ENCODE assay signal across 1 cellular context in the genomic region with DNA sequence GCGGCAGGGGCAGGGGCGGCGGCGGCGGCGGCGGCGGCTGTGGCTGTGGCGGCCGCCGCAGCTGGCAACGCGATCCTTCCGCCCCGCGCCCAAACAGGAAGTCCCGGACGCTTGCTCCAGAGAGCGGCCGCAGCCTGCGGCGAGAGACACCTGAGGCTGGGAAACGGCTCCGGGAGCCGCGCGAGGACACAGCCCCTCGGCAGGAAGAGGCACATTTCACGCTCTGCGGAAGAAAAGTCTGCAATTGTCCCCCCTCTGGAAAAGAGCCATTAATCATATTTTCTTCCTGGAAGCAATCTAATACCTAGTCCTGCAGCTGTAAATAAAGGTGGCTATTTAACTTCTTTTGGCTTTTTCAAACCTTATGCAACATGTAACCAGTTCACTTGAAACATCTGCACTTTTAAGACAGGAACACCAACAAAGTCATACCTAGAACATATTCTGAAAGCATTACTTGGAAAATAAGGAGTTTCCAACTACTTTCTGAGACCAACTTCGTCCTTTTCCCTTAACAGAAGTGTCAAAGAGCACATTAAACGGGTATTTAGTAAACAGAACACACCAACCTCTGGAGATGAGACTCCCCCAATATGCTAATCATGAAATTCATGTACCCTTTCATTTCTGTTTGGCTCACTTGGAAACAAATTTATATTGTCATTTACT.
TF ChIP-seq lines count a peak whose summit lies in the region.

No MANE protein-coding gene starts in this region.

TF ChIP-seq in HepG2, 621 proteins besides CTCF, POLR2A, EP300 and RAD21 (continued from another document and continues in another):
- TF ChIP-seq KIAA2018 (CRISPR knock-in tag; IDR thresholded peaks at IDR 0.05; ENCODE audit: borderline replicate concordance), result no peak
- 0 out of 2 replicates have a peak, but pooled peaks have one; percentile 3 for TF ChIP-seq FOXA3 (CRISPR knock-in tag; IDR thresholded peaks at IDR 0.05)
- peak; percentile 84 for TF ChIP-seq POLR2G (IDR thresholded peaks at IDR 0.05; ENCODE audit: low read depth, low read length)
- TF ChIP-seq ZNF577 (CRISPR knock-in tag; IDR thresholded peaks at IDR 0.05; ENCODE audit: borderline replicate concordance, low read depth), result no peak
- TF ChIP-seq, protein P1, sequence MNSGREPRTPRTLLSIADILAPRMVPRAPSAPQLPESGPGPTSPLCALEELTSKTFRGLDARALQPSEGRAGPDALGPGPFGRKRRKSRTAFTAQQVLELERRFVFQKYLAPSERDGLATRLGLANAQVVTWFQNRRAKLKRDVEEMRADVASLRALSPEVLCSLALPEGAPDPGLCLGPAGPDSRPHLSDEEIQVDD (CRISPR knock-in tag; IDR thresholded peaks at IDR 0.05; ENCODE audit: borderline replicate concordance), result no peak
- TF ChIP-seq LCORL (IDR thresholded peaks at IDR 0.05), result no peak
- peak; percentile 14 for TF ChIP-seq LCORL (CRISPR knock-in tag; IDR thresholded peaks at IDR 0.05)
- TF ChIP-seq ASH2L (IDR thresholded peaks at IDR 0.05; ENCODE audit: insufficient read length, low read depth, low read length), result peak; percentile 11
- no peak for TF ChIP-seq MEIS2 (CRISPR knock-in tag; IDR thresholded peaks at IDR 0.05)
- TF ChIP-seq, protein P2, sequence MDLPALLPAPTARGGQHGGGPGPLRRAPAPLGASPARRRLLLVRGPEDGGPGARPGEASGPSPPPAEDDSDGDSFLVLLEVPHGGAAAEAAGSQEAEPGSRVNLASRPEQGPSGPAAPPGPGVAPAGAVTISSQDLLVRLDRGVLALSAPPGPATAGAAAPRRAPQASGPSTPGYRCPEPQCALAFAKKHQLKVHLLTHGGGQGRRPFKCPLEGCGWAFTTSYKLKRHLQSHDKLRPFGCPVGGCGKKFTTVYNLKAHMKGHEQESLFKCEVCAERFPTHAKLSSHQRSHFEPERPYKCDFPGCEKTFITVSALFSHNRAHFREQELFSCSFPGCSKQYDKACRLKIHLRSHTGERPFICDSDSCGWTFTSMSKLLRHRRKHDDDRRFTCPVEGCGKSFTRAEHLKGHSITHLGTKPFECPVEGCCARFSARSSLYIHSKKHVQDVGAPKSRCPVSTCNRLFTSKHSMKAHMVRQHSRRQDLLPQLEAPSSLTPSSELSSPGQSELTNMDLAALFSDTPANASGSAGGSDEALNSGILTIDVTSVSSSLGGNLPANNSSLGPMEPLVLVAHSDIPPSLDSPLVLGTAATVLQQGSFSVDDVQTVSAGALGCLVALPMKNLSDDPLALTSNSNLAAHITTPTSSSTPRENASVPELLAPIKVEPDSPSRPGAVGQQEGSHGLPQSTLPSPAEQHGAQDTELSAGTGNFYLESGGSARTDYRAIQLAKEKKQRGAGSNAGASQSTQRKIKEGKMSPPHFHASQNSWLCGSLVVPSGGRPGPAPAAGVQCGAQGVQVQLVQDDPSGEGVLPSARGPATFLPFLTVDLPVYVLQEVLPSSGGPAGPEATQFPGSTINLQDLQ (CRISPR knock-in tag; IDR thresholded peaks at IDR 0.05), result no peak
- TF ChIP-seq MEIS1 (CRISPR knock-in tag; IDR thresholded peaks at IDR 0.05; ENCODE audit: borderline replicate concordance), result no peak
- TF ChIP-seq HOXA3 (CRISPR knock-in tag; IDR thresholded peaks at IDR 0.05), result peak; percentile 58; the same call in 1 of the 2 replicates
- TF ChIP-seq HDAC1 (CRISPR knock-in tag; IDR thresholded peaks at IDR 0.05), result peak; percentile 32; the same call in 1 of the 2 replicates
- TF ChIP-seq ZNF350 (CRISPR knock-in tag; IDR thresholded peaks at IDR 0.05; ENCODE audit: borderline replicate concordance, low read depth), result no peak
- TF ChIP-seq ZNF326 (CRISPR knock-in tag; IDR thresholded peaks at IDR 0.05; ENCODE audit: borderline replicate concordance), result no peak
- no peak for TF ChIP-seq NFE2L2 (IDR thresholded peaks at IDR 0.05; ENCODE audit: low read length)
- TF ChIP-seq, protein P3, sequence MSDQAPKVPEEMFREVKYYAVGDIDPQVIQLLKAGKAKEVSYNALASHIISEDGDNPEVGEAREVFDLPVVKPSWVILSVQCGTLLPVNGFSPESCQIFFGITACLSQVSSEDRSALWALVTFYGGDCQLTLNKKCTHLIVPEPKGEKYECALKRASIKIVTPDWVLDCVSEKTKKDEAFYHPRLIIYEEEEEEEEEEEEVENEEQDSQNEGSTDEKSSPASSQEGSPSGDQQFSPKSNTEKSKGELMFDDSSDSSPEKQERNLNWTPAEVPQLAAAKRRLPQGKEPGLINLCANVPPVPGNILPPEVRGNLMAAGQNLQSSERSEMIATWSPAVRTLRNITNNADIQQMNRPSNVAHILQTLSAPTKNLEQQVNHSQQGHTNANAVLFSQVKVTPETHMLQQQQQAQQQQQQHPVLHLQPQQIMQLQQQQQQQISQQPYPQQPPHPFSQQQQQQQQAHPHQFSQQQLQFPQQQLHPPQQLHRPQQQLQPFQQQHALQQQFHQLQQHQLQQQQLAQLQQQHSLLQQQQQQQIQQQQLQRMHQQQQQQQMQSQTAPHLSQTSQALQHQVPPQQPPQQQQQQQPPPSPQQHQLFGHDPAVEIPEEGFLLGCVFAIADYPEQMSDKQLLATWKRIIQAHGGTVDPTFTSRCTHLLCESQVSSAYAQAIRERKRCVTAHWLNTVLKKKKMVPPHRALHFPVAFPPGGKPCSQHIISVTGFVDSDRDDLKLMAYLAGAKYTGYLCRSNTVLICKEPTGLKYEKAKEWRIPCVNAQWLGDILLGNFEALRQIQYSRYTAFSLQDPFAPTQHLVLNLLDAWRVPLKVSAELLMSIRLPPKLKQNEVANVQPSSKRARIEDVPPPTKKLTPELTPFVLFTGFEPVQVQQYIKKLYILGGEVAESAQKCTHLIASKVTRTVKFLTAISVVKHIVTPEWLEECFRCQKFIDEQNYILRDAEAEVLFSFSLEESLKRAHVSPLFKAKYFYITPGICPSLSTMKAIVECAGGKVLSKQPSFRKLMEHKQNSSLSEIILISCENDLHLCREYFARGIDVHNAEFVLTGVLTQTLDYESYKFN (CRISPR knock-in tag; conservative IDR thresholded peaks at IDR 0.05), result no peak
- TF ChIP-seq ZNF24 (IDR thresholded peaks at IDR 0.05), result no peak
- no peak; the same call in 1 of the 2 replicates for TF ChIP-seq SMAD1 (CRISPR knock-in tag; IDR thresholded peaks at IDR 0.05; ENCODE audit: borderline replicate concordance, low read depth)
- TF ChIP-seq ZBTB42 (CRISPR knock-in tag; IDR thresholded peaks at IDR 0.05), result no peak
- TF ChIP-seq AKAP8 (CRISPR knock-in tag; IDR thresholded peaks at IDR 0.05), result no peak
- TF ChIP-seq DZIP1 (CRISPR knock-in tag; IDR thresholded peaks at IDR 0.05), result no peak
- TF ChIP-seq ZFX (CRISPR knock-in tag; IDR thresholded peaks at IDR 0.05; ENCODE audit: low read depth), result 0 out of 2 replicates have a peak, but pooled peaks have one; percentile 8
- no peak for TF ChIP-seq ZNF121 (CRISPR knock-in tag; IDR thresholded peaks at IDR 0.05)
- TF ChIP-seq ZNF136 (CRISPR knock-in tag; IDR thresholded peaks at IDR 0.05; ENCODE audit: low read depth), result no peak
- TF ChIP-seq, protein P4, sequence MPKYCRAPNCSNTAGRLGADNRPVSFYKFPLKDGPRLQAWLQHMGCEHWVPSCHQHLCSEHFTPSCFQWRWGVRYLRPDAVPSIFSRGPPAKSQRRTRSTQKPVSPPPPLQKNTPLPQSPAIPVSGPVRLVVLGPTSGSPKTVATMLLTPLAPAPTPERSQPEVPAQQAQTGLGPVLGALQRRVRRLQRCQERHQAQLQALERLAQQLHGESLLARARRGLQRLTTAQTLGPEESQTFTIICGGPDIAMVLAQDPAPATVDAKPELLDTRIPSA (CRISPR knock-in tag; IDR thresholded peaks at IDR 0.05; ENCODE audit: borderline replicate concordance), result no peak
- TF ChIP-seq SP140L (CRISPR knock-in tag; IDR thresholded peaks at IDR 0.05; ENCODE audit: borderline replicate concordance), result no peak
- TF ChIP-seq ZMYM4 (CRISPR knock-in tag; IDR thresholded peaks at IDR 0.05), result no peak
- TF ChIP-seq ONECUT2 (CRISPR knock-in tag; IDR thresholded peaks at IDR 0.05), result no peak
- TF ChIP-seq ARNT2 (CRISPR knock-in tag; IDR thresholded peaks at IDR 0.05; ENCODE audit: low read depth), result no peak
- TF ChIP-seq HOXA9 (CRISPR knock-in tag; IDR thresholded peaks at IDR 0.05; ENCODE audit: borderline replicate concordance), result no peak
- TF ChIP-seq, protein P5, sequence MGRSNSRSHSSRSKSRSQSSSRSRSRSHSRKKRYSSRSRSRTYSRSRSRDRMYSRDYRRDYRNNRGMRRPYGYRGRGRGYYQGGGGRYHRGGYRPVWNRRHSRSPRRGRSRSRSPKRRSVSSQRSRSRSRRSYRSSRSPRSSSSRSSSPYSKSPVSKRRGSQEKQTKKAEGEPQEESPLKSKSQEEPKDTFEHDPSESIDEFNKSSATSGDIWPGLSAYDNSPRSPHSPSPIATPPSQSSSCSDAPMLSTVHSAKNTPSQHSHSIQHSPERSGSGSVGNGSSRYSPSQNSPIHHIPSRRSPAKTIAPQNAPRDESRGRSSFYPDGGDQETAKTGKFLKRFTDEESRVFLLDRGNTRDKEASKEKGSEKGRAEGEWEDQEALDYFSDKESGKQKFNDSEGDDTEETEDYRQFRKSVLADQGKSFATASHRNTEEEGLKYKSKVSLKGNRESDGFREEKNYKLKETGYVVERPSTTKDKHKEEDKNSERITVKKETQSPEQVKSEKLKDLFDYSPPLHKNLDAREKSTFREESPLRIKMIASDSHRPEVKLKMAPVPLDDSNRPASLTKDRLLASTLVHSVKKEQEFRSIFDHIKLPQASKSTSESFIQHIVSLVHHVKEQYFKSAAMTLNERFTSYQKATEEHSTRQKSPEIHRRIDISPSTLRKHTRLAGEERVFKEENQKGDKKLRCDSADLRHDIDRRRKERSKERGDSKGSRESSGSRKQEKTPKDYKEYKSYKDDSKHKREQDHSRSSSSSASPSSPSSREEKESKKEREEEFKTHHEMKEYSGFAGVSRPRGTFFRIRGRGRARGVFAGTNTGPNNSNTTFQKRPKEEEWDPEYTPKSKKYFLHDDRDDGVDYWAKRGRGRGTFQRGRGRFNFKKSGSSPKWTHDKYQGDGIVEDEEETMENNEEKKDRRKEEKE (IDR thresholded peaks at IDR 0.05), result no peak
- no peak for TF ChIP-seq ZNF775 (CRISPR knock-in tag; IDR thresholded peaks at IDR 0.05; ENCODE audit: borderline replicate concordance)
- peak; percentile 42; the same call in 1 of the 2 replicates for TF ChIP-seq ZNF607 (CRISPR knock-in tag; IDR thresholded peaks at IDR 0.05; ENCODE audit: borderline replicate concordance)
